1 cellular context compared by ENCODE assay signal in the genomic region with DNA sequence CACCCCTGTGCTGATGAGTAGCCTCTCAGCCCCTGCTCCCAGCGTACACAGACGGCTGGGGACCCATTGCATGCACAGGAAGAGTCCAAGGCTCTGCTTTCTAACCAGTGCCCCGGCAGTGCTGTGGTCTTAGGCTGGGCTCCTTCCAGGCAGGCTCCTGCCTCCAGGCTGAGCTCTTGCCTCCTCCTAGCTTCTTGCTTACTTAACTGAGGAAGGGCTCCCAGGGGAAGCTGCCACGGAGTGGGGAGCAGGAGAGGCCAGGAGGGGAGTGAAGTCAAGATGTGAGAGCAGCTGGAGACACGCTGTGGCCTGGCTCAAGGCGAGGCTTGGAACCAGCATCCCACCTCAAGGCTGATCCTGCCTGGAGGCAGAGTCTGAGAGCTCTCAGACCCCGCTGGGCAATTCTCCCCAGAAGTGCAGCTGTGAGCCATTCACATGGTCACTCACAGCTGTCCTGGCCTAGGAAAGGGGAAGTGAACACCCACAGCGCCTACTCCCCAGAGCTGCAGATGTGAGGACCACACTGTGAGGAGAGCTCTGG.
TF ChIP-seq lines count a peak whose summit lies in the region.

No MANE protein-coding gene starts in this region.

TF ChIP-seq in A549, 52 proteins besides CTCF, POLR2A, EP300 and RAD21 (continued from another document):
- TF ChIP-seq, protein P1, sequence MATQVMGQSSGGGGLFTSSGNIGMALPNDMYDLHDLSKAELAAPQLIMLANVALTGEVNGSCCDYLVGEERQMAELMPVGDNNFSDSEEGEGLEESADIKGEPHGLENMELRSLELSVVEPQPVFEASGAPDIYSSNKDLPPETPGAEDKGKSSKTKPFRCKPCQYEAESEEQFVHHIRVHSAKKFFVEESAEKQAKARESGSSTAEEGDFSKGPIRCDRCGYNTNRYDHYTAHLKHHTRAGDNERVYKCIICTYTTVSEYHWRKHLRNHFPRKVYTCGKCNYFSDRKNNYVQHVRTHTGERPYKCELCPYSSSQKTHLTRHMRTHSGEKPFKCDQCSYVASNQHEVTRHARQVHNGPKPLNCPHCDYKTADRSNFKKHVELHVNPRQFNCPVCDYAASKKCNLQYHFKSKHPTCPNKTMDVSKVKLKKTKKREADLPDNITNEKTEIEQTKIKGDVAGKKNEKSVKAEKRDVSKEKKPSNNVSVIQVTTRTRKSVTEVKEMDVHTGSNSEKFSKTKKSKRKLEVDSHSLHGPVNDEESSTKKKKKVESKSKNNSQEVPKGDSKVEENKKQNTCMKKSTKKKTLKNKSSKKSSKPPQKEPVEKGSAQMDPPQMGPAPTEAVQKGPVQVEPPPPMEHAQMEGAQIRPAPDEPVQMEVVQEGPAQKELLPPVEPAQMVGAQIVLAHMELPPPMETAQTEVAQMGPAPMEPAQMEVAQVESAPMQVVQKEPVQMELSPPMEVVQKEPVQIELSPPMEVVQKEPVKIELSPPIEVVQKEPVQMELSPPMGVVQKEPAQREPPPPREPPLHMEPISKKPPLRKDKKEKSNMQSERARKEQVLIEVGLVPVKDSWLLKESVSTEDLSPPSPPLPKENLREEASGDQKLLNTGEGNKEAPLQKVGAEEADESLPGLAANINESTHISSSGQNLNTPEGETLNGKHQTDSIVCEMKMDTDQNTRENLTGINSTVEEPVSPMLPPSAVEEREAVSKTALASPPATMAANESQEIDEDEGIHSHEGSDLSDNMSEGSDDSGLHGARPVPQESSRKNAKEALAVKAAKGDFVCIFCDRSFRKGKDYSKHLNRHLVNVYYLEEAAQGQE (IDR thresholded peaks at IDR 0.05) = no peak
- TF ChIP-seq PHF8 (IDR thresholded peaks at IDR 0.05; ENCODE audit: borderline replicate concordance, low read depth) (no peak), ZNF302 (CRISPR knock-in tag; IDR thresholded peaks at IDR 0.05) (no peak), MYC (IDR thresholded peaks at IDR 0.05; ENCODE audit: borderline replicate concordance, low read length) (no peak), MAZ (IDR thresholded peaks at IDR 0.05; ENCODE audit: borderline replicate concordance, low read depth, low read length) (no peak), ESRRA (IDR thresholded peaks at IDR 0.05; ENCODE audit: borderline replicate concordance, low read length) (no peak), KDM5A (IDR thresholded peaks at IDR 0.05) (no peak), EHF (CRISPR knock-in tag; IDR thresholded peaks at IDR 0.05) (no peak), NFE2L2 (conservative IDR thresholded peaks at IDR 0.05; ENCODE audit: low read length) (no peak)
- TF ChIP-seq, protein P2, sequence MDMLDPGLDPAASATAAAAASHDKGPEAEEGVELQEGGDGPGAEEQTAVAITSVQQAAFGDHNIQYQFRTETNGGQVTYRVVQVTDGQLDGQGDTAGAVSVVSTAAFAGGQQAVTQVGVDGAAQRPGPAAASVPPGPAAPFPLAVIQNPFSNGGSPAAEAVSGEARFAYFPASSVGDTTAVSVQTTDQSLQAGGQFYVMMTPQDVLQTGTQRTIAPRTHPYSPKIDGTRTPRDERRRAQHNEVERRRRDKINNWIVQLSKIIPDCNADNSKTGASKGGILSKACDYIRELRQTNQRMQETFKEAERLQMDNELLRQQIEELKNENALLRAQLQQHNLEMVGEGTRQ (IDR thresholded peaks at IDR 0.05) = no peak
